In the genomic region with DNA sequence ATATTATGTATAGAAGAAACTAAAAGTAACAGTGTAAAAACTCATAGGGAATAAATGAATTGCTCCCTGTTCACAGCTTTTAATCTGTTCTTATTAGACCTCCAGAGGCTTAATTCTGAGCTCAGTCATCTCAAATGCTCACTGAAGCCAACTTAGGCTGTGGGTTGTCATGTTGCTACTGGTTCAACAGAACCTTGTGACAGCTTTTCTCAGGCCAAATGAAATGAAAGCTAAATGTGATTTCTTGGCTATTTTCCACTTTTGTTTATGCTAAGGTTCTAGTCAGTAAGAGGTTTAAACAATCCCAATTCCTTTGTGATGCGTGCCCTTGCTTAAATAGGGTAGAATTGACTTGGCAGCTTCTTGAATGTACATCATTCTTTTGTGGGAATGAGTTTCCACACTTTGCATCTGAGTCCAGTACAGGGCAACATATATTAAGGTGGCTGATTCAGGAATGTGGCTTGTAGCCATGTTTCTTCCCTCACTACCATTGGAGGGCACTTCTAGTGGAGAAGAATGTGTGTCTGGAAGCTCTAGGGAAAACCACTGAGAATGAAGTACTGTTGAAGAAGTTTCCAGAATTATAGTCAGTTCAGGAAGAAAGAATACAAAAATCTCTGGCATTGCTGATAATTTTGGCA, we compare ENCODE assay signal across 22 cellular contexts.
A peak's percentile ranks its signal among the peaks of the same experiment; 100 is the strongest.
DNase-seq lines count a peak whose midpoint lies in the region; ATAC-seq, FAIRE-seq and TF ChIP-seq lines count a peak whose summit lies in the region.
"Had no signal": no experiment of that assay in that cellular context is flagged by ENCODE, and none has a peak within 500 bp of the region (broad histone marks: within the 10 kb centered on the region; RNA-seq: fewer than 3 reads in every experiment).

No MANE protein-coding gene starts in this region.

- H3K4me3 ChIP-seq in astrocyte (ENCODE audit: insufficient read depth, low read depth, low read length) (no peak overlapping the region), neural progenitor cell (no peak overlapping the region)

- H3K4me1 ChIP-seq in astrocyte (ENCODE audit: insufficient read depth, low read length) (no peaks in the 10 kb centered on the region), neural progenitor cell (no peaks in the 10 kb centered on the region)
- H3K4me1 ChIP-seq: BE2C had no signal

- H3K27ac Mint-ChIP-seq in astrocyte (ENCODE audit: unreplicated experiment) (no peak overlapping the region), neural progenitor cell (peak overlapping the region; percentile 43)
- H3K27ac Mint-ChIP-seq: CD4-positive, CD25-positive, alpha-beta regulatory T cell; CD8-positive, alpha-beta memory T cell had no signal

- no peak overlapping the region for H3K27ac ChIP-seq in astrocyte (ENCODE audit: low read depth, low read length)
- no peak overlapping the region for H3K27ac ChIP-seq in neural progenitor cell

- H3K79me2 ChIP-seq in astrocyte (ENCODE audit: insufficient read depth, low read length) (no peaks in the 10 kb centered on the region), neural progenitor cell (ENCODE audit: low read depth) (no peaks in the 10 kb centered on the region)

- H2AFZ ChIP-seq in astrocyte (ENCODE audit: low read depth, low read length) (no peak overlapping the region), neural progenitor cell (replicated peaks) (no peak overlapping the region)

- peaks cover 2% of the 10 kb centered on the region for H3K9me3 Mint-ChIP-seq in astrocyte (ENCODE audit: unreplicated experiment)
- peaks cover 4% of the 10 kb centered on the region for H3K9me3 Mint-ChIP-seq in neural progenitor cell
- H3K9me3 Mint-ChIP-seq: CD4-positive, CD25-positive, alpha-beta regulatory T cell; H9 had no signal

- H3K9ac ChIP-seq in astrocyte (ENCODE audit: low read length) (no peak overlapping the region), neural progenitor cell (no peak overlapping the region)

- ATAC-seq in GM18511 (IDR thresholded peaks at IDR 0.05; ENCODE audit: unreplicated experiment): no peak

- H3K9me3 ChIP-seq in astrocyte (ENCODE audit: insufficient read depth, low read depth, low read length) (peaks cover under 1% of the 10 kb centered on the region), neural progenitor cell (ENCODE audit: low read depth) (no peaks in the 10 kb centered on the region)
- H3K9me3 ChIP-seq: BE2C had no signal

- DNase-seq in astrocyte (ENCODE audit: low read depth) (peak; percentile 54), astrocyte of the hippocampus (ENCODE audit: low read depth, low spot score) (peak; percentile 90), neural progenitor cell (ENCODE audit: low spot score) (no peak), SIG-M5 (lab: John Stamatoyannopoulos, UW) (no peak), middle frontal gyrus (ENCODE audit: extremely low spot score, low spot score) (no peak)
- DNase-seq: ACHN; BE2C; C1 segment of cervical spinal cord; CD4-positive, CD25-positive, alpha-beta regulatory T cell; CD8-positive, alpha-beta memory T cell; COR-L47; DMS 273 treated with DMSO at 0.1 percent for 48 hours; DMS53; GDM1; H9; IMR-90 had no signal

- H4K20me1 ChIP-seq in astrocyte (ENCODE audit: insufficient read depth, low read length): no peaks in the 10 kb centered on the region
- no peaks in the 10 kb centered on the region for H4K20me1 ChIP-seq in neural progenitor cell (ENCODE audit: low read depth)

- H3K36me3 ChIP-seq in astrocyte (ENCODE audit: insufficient read depth, low read length) (no peaks in the 10 kb centered on the region), neural progenitor cell (no peaks in the 10 kb centered on the region)
- H3K36me3 ChIP-seq: BE2C had no signal

- no peaks in the 10 kb centered on the region for H3K27me3 Mint-ChIP-seq in astrocyte (ENCODE audit: low read depth, unreplicated experiment)
- H3K27me3 Mint-ChIP-seq in neural progenitor cell (ENCODE audit: insufficient read depth, low read depth): no peaks in the 10 kb centered on the region
- H3K27me3 Mint-ChIP-seq: CD4-positive, CD25-positive, alpha-beta regulatory T cell had no signal

- no peak for FAIRE-seq in astrocyte (lab: Jason Lieb, UNC)
- FAIRE-seq: A204.1, GM12892, GM18507, H1, HTR-8/SVneo had no signal

- no peak for TF ChIP-seq CTCF in astrocyte (IDR thresholded peaks at IDR 0.05; ENCODE audit: insufficient read depth, low read depth, low read length)
- no peak for TF ChIP-seq CTCF in neural progenitor cell (IDR thresholded peaks at IDR 0.05)

- peaks cover 9% of the 10 kb centered on the region for H3K4me1 Mint-ChIP-seq in astrocyte (ENCODE audit: low read depth, unreplicated experiment)
- peaks cover 22% of the 10 kb centered on the region for H3K4me1 Mint-ChIP-seq in neural progenitor cell
- H3K4me1 Mint-ChIP-seq: CD4-positive, CD25-positive, alpha-beta regulatory T cell; CD8-positive, alpha-beta memory T cell had no signal

- no peaks in the 10 kb centered on the region for H3K36me3 Mint-ChIP-seq in astrocyte (ENCODE audit: low read depth, unreplicated experiment)
- H3K36me3 Mint-ChIP-seq in neural progenitor cell: peaks cover 2% of the 10 kb centered on the region
- H3K36me3 Mint-ChIP-seq: CD4-positive, CD25-positive, alpha-beta regulatory T cell; CD8-positive, alpha-beta memory T cell had no signal

- H3K27me3 ChIP-seq in astrocyte (ENCODE audit: insufficient read depth, low read length) (no peaks in the 10 kb centered on the region), neural progenitor cell (no peaks in the 10 kb centered on the region)
- H3K27me3 ChIP-seq: BE2C had no signal

- H3K4me3 Mint-ChIP-seq in astrocyte (ENCODE audit: unreplicated experiment) (no peak overlapping the region), neural progenitor cell (no peak overlapping the region)
- H3K4me3 Mint-ChIP-seq: CD4-positive, CD25-positive, alpha-beta regulatory T cell; CD8-positive, alpha-beta memory T cell; H9 had no signal

- no peak overlapping the region for H3K4me2 ChIP-seq in astrocyte (ENCODE audit: low read length)
- H3K4me2 ChIP-seq in neural progenitor cell: no peak overlapping the region

- no peaks in the 10 kb centered on the region for H3F3A ChIP-seq in neural progenitor cell (ENCODE audit: low read depth)

Comparison
In these comparisons a context has a peak if more than half of its experiments do, and no peak if none do; other contexts are left out.
1. DNase-seq: peak in astrocyte (single experiment) and astrocyte of the hippocampus (single experiment); none in neural progenitor cell (single experiment), SIG-M5 (single experiment) and middle frontal gyrus (single experiment).